In genomic region chr14:103434868-103435442, GRCh38 we compare ENCODE assay signal across 1 cellular context.
TF ChIP-seq lines count a peak whose summit lies in the region.

No MANE protein-coding gene starts in this region.

TF ChIP-seq in HepG2, 621 proteins besides CTCF, POLR2A, EP300 and RAD21 (continued from another document):
- TF ChIP-seq ZKSCAN8 (CRISPR knock-in tag; IDR thresholded peaks at IDR 0.05; ENCODE audit: borderline replicate concordance) (no peak), ZNF564 (CRISPR knock-in tag; IDR thresholded peaks at IDR 0.05) (no peak), ZNF746 (CRISPR knock-in tag; IDR thresholded peaks at IDR 0.05) (no peak), IKZF5 (CRISPR knock-in tag; IDR thresholded peaks at IDR 0.05) (no peak)
